ENCODE assay signal across 8 cellular contexts in genomic region chr9:110579763-110580255, GRCh38. TPM values are rescaled to one million over a fixed set of nuclear protein-coding genes. Genes with fewer than 3 reads are reported as not detected.
A peak's percentile ranks its signal among the peaks of the same experiment; 100 is the strongest.
DNase-seq lines count a peak whose midpoint lies in the region; TF ChIP-seq lines count a peak whose summit lies in the region.

No MANE protein-coding gene starts in this region.

- 4 to 9% (median 5%) methylated on average over 15 to 16 of the region's 16 CpGs for WGBS in spleen, 5 donors

- peaks cover 16% of the 10 kb centered on the region for H3K4me1 Mint-ChIP-seq in brain

- no peak for TF ChIP-seq CTCF in brain (conservative IDR thresholded peaks at IDR 0.05)
- TF ChIP-seq CTCF in spleen (IDR thresholded peaks at IDR 0.05 in 8 of 11, conservative IDR thresholded peaks at IDR 0.05 in 3 of 11): no peak

- no peak overlapping the region for H3K27ac ChIP-seq in iPS-18a (ENCODE audit: low read length)
- H3K27ac ChIP-seq in spleen: peak overlapping the region; percentile 48 to 83 (median 79)

- peaks cover 54% of the 10 kb centered on the region for H3K27me3 ChIP-seq in iPS-18a (ENCODE audit: control insufficient read depth, insufficient read depth, low read length)
- peaks cover 0 to 49% (median 34%) of the 10 kb centered on the region in 7 donors for H3K27me3 ChIP-seq in spleen (replicated peaks in 1 of 7)
- H3K27me3 ChIP-seq in HAP-1 (ENCODE audit: low read depth): peaks cover 42% of the 10 kb centered on the region

- H3K36me3 Mint-ChIP-seq in brain: no peaks in the 10 kb centered on the region

- H3K27me3 Mint-ChIP-seq in brain: peaks cover 59% of the 10 kb centered on the region

- peak overlapping the region; percentile 5 to 82 (median 77) for H3K27ac Mint-ChIP-seq in brain

- H3K4me3 ChIP-seq in iPS-18a (ENCODE audit: low read length) (peak overlapping the region; percentile 72), spleen (peak overlapping the region; percentile 25 to 65 (median 31)), HAP-1 (no peak overlapping the region)

- H3K4me1 ChIP-seq in iPS-18a (ENCODE audit: control insufficient read depth, low read depth, low read length): peaks cover 25% of the 10 kb centered on the region
- peaks cover 0 to 18% (median 5%) of the 10 kb centered on the region in 6 donors for H3K4me1 ChIP-seq in spleen
- H3K4me1 ChIP-seq in HAP-1: no peaks in the 10 kb centered on the region

- DNase-seq in H4 (ENCODE audit: low spot score): peak; percentile 8
- DNase-seq in spleen: no peak
- no peak for DNase-seq in COR-L47 (lab: John Stamatoyannopoulos, UW)
- DNase-seq in NCI-H1694 (lab: John Stamatoyannopoulos, UW): no peak
- DNase-seq in HAP-1 (ENCODE audit: low spot score in 2 of 2): no peak
- no peak for DNase-seq in activated CD8-positive, alpha-beta memory T cell treated with anti-CD3 and anti-CD28 coated beads, Interleukin-2, amount 50 U/mL, for 48 hours

- TF ChIP-seq POLR2A in spleen (IDR thresholded peaks at IDR 0.05): no peak

- peaks cover 7 to 30% (median 20%) of the 10 kb centered on the region in 5 experiments for H3K9me3 Mint-ChIP-seq in brain

- in situ Hi-C loops in HAP-1 (cut with MboI; ENCODE audit: low sequenced_read_pairs): loop anchor here (25.0 kb wide), 1 partner anchor 393 kb away; no protein-coding TSS in a partner anchor

- no peaks in the 10 kb centered on the region for H3K9me3 ChIP-seq in iPS-18a (ENCODE audit: control insufficient read depth, low read depth, low read length)
- H3K9me3 ChIP-seq in spleen: peaks cover 0 to 4% (median 0%) of the 10 kb centered on the region in 8 donors
- H3K9me3 ChIP-seq in HAP-1: no peaks in the 10 kb centered on the region

- no peaks in the 10 kb centered on the region for H3K36me3 ChIP-seq in iPS-18a (ENCODE audit: control insufficient read depth, low read depth, low read length)
- H3K36me3 ChIP-seq in spleen: no peaks in the 10 kb centered on the region
- H3K36me3 ChIP-seq in HAP-1 (replicated peaks): no peaks in the 10 kb centered on the region

- peak overlapping the region; percentile 88 to 94 (median 90) for H3K4me3 Mint-ChIP-seq in brain

- intact Hi-C loops in spleen (cut with DNase I; ENCODE audit: low total_unique reads): no loop called here

- H3K9ac ChIP-seq in iPS-18a (ENCODE audit: low read length): no peak overlapping the region

RNA-seq across cellular contexts. Expression of gene SVEP1, which starts 0.3 kb away (rescaled TPM):
- total RNA-seq in H4 (2014; rRNA removed; shearing (Covaris generic)): 0.16 and 0.41 TPM in 2 replicates
- polyA plus RNA-seq in brain (ENCODE audit: insufficient read depth, low read depth, low replicate concordance) (0.49 TPM), spleen (1 to 10 TPM in 2 of 3 donors, under 1 TPM in 1; 0.98 to 3.7 (median 2.9) TPM)
- total RNA-seq in spleen: 10 to 100 TPM; 19.7 to 44.9 (median 31.2) TPM

Comparison
In these comparisons a context has a peak if more than half of its experiments do, and no peak if none do; other contexts are left out.
1. RNA of gene SVEP1, which starts 0.3 kb away (total RNA-seq): 19.7 to 44.9 TPM in spleen; 0.16 to 0.41 TPM in H4; every median in the first group is over 10 times any median in the second.